In genomic region chr1:29145739-29146437, GRCh38 we compare ENCODE assay signal across 1 cellular context.
TF ChIP-seq lines count a peak whose summit lies in the region.

No MANE protein-coding gene starts in this region.

TF ChIP-seq in K562, 482 proteins besides CTCF, POLR2A, EP300 and RAD21 (continued from another document and continues in another):
- no peak for TF ChIP-seq CREB5 (CRISPR knock-in tag; IDR thresholded peaks at IDR 0.05)
- 0 out of 4 replicates have a peak, but pooled peaks of 1 of the 2 experiments have one; percentile 48 for TF ChIP-seq TEAD1 (CRISPR knock-in tag; IDR thresholded peaks at IDR 0.05)
- no peak for TF ChIP-seq TCFL5 (CRISPR knock-in tag; conservative IDR thresholded peaks at IDR 0.05)
- TF ChIP-seq RAD51 (IDR thresholded peaks at IDR 0.05; ENCODE audit: borderline replicate concordance, low read depth): no peak
- TF ChIP-seq MAFF (IDR thresholded peaks at IDR 0.05; ENCODE audit: low read length): peak; percentile 8; the same call in 1 of the 2 replicates
- TF ChIP-seq HNRNPH1 (optimal IDR thresholded peaks at IDR 0.05; ENCODE audit: low read depth, low read length): no peak
- TF ChIP-seq ZNF174 (CRISPR knock-in tag; IDR thresholded peaks at IDR 0.05): no peak
- TF ChIP-seq CCAR2 (IDR thresholded peaks at IDR 0.05; ENCODE audit: low read depth, low read length): no peak
- TF ChIP-seq LCOR (CRISPR knock-in tag; IDR thresholded peaks at IDR 0.05): no peak
- peak; percentile 6; the same call in 1 of the 2 replicates for TF ChIP-seq ATF7 (IDR thresholded peaks at IDR 0.05)
- TF ChIP-seq TAL1 (IDR thresholded peaks at IDR 0.05): peak; percentile 54
- TF ChIP-seq ZNF639 (CRISPR knock-in tag; conservative IDR thresholded peaks at IDR 0.05 in 1 of 2, IDR thresholded peaks at IDR 0.05 in 1 of 2): 0 out of 4 replicates have a peak, but pooled peaks of 1 of the 2 experiments have one; percentile 28
- TF ChIP-seq RBM34 (IDR thresholded peaks at IDR 0.05; ENCODE audit: borderline replicate concordance, insufficient read depth, low read length): no peak
- TF ChIP-seq XRCC4 (IDR thresholded peaks at IDR 0.05; ENCODE audit: extremely low read depth, insufficient read depth, insufficient read length): no peak
- no peak for TF ChIP-seq HDAC2 (IDR thresholded peaks at IDR 0.05)
- no peak for TF ChIP-seq ID3 (CRISPR knock-in tag; IDR thresholded peaks at IDR 0.05)
- no peak for TF ChIP-seq ID3 (tag; IDR thresholded peaks at IDR 0.05)
- peak; percentile 31; the same call in 1 of the 2 replicates for TF ChIP-seq MBD2 (IDR thresholded peaks at IDR 0.05; ENCODE audit: borderline replicate concordance, low read depth)
- TF ChIP-seq ZNF655 (CRISPR knock-in tag; IDR thresholded peaks at IDR 0.05): no peak
- TF ChIP-seq SNRNP70 (optimal IDR thresholded peaks at IDR 0.05; ENCODE audit: low read depth, low read length): no peak
- no peak for TF ChIP-seq ARID3A (IDR thresholded peaks at IDR 0.05; ENCODE audit: borderline replicate concordance, low read depth, low read length)
- TF ChIP-seq ZNF253 (CRISPR knock-in tag; conservative IDR thresholded peaks at IDR 0.05): peak; percentile 22; the same call in 1 of the 2 replicates
- 0 out of 2 replicates have a peak, but pooled peaks have one; percentile 24 for TF ChIP-seq EHMT2 (IDR thresholded peaks at IDR 0.05)
- TF ChIP-seq TSC22D4 (tag; IDR thresholded peaks at IDR 0.05): no peak
- TF ChIP-seq PYGO2 (tag; IDR thresholded peaks at IDR 0.05): no peak
- TF ChIP-seq POLR2H (tag; IDR thresholded peaks at IDR 0.05; ENCODE audit: low read depth): peak; percentile 30; the same call in 1 of the 2 replicates
- TF ChIP-seq ZBTB12 (CRISPR knock-in tag; IDR thresholded peaks at IDR 0.05): no peak
- TF ChIP-seq DNMT1 (IDR thresholded peaks at IDR 0.05): no peak
- TF ChIP-seq CC2D1A (IDR thresholded peaks at IDR 0.05): no peak
- TF ChIP-seq POLR3A (IDR thresholded peaks at IDR 0.05; ENCODE audit: borderline replicate concordance, extremely low read depth, insufficient read depth, insufficient read length): no peak
- peak; percentile 44; the same call in 1 of the 2 replicates for TF ChIP-seq FOSL1 (tag; conservative IDR thresholded peaks at IDR 0.05)
- no peak for TF ChIP-seq NKRF (IDR thresholded peaks at IDR 0.05; ENCODE audit: borderline replicate concordance)
- no peak for TF ChIP-seq ATF1 (CRISPR knock-in tag; IDR thresholded peaks at IDR 0.05)
- no peak for TF ChIP-seq ATF1 (tag; IDR thresholded peaks at IDR 0.05)
- TF ChIP-seq NCOA1 (IDR thresholded peaks at IDR 0.05; ENCODE audit: low read depth): no peak
- no peak for TF ChIP-seq ZBTB17 (CRISPR knock-in tag; IDR thresholded peaks at IDR 0.05)
- no peak for TF ChIP-seq TOE1 (IDR thresholded peaks at IDR 0.05; ENCODE audit: borderline replicate concordance)
- no peak for TF ChIP-seq TOE1 (CRISPR knock-in tag; IDR thresholded peaks at IDR 0.05; ENCODE audit: borderline replicate concordance, low read depth)
- TF ChIP-seq ZKSCAN3 (CRISPR knock-in tag; IDR thresholded peaks at IDR 0.05): no peak
- TF ChIP-seq ZNF3 (CRISPR knock-in tag; IDR thresholded peaks at IDR 0.05): no peak
- no peak for TF ChIP-seq PPARD (CRISPR knock-in tag; IDR thresholded peaks at IDR 0.05)
- peak; percentile 56; the same call in 1 of the 2 replicates for TF ChIP-seq GABPB2 (CRISPR knock-in tag; conservative IDR thresholded peaks at IDR 0.05)
- TF ChIP-seq FOXP1 (CRISPR knock-in tag; IDR thresholded peaks at IDR 0.05): no peak
- peak; percentile 51; the same call in 1 of the 2 replicates for TF ChIP-seq SMARCA4 (IDR thresholded peaks at IDR 0.05)
- no peak for TF ChIP-seq NFE2 (IDR thresholded peaks at IDR 0.05; ENCODE audit: low read depth)
- no peak for TF ChIP-seq ZNF398 (CRISPR knock-in tag; IDR thresholded peaks at IDR 0.05)
- TF ChIP-seq TEAD4 (IDR thresholded peaks at IDR 0.05; ENCODE audit: low read length): peak; percentile 7; the same call in 1 of the 2 replicates
- no peak for TF ChIP-seq TEAD4 (CRISPR knock-in tag; IDR thresholded peaks at IDR 0.05; ENCODE audit: borderline replicate concordance)
- TF ChIP-seq MCM7 (IDR thresholded peaks at IDR 0.05): no peak
- TF ChIP-seq RNF219 (CRISPR knock-in tag; IDR thresholded peaks at IDR 0.05): no peak
- TF ChIP-seq ZHX1 (conservative IDR thresholded peaks at IDR 0.05; ENCODE audit: low read length): no peak
- TF ChIP-seq COPS2 (conservative IDR thresholded peaks at IDR 0.05): no peak
- no peak for TF ChIP-seq PREB (CRISPR knock-in tag; IDR thresholded peaks at IDR 0.05)
